10 cellular contexts compared by ENCODE assay signal in the genomic region with DNA sequence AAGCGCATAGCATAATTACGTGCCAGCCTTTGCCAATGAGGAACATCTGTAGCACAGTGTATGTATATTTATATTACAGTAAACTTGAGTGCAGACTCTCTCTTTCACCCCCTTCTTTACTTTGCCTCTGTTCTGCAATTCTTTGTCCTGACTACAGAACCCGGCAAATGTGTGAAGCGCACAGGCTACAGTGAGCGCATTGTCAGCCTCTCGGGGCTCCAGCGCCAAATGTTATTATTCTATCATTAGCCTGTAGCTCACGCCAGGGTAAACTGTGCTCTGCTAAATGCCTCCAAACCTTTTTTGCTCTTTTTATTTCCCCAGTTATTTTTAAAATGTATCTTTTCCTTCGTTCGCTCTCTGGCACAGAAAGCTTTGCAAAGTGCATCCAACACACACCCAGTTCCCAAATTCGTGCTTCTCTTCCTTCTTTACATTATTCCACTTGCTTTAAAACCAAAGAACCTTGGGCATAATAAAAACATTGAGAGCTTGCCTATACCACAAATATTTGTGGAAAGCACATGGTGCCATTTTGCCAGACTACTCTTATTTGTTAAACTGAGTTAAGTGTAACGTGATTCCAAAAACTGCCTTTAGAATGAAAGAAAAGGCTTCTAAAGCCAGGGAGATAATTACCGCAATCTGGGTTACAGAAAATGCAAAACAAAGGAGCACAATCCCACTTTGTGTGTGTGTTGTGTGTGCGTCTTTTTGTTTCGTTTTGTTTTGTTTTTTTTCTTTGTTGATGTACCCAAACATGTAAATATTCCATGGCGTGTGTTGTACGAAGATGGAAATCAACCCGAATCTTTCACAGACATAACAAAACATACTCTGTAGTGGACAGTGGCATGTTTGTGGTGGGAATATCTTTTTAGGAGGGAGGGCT.
A peak's percentile ranks its signal among the peaks of the same experiment; 100 is the strongest.
DNase-seq lines count a peak whose midpoint lies in the region; ATAC-seq and TF ChIP-seq lines count a peak whose summit lies in the region.
"Had no signal": no experiment of that assay in that cellular context is flagged by ENCODE, and none has a peak within 500 bp of the region (broad histone marks: within the 10 kb centered on the region; RNA-seq: fewer than 3 reads in every experiment).

No MANE protein-coding gene starts in this region.

- H3K36me3 ChIP-seq in thoracic aorta = no peaks in the 10 kb centered on the region
- H3K36me3 ChIP-seq: upper lobe of left lung had no signal

- H3K36me3 Mint-ChIP-seq in activated CD4-positive, alpha-beta T cell treated with anti-CD3 and anti-CD28 coated beads, Interleukin-2, amount 10 ng/mL, durations not matched to agents 7 days and 5 days (ENCODE audit: low read depth) = no peaks in the 10 kb centered on the region

- H3K4me1 ChIP-seq in thoracic aorta (ENCODE audit: control insufficient read depth in 1 of 2, low read depth in 2 of 2) = peaks cover 4 to 52% of the 10 kb centered on the region in 2 donors
- H3K4me1 ChIP-seq: body of pancreas had no signal

- H3K27ac Mint-ChIP-seq in activated CD4-positive, alpha-beta T cell treated with anti-CD3 and anti-CD28 coated beads, Interleukin-2, amount 10 ng/mL, durations not matched to agents 7 days and 5 days = no peak overlapping the region

- in situ Hi-C loops in astrocyte of the cerebellum (cut with HindIII; ENCODE audit: low sequenced_read_pairs) = loop anchor here (5.0 to 25.0 kb wide), 3 partner anchors 49 to 919 kb away; no protein-coding TSS in a partner anchor

- no peaks in the 10 kb centered on the region for H3K9me3 Mint-ChIP-seq in activated CD4-positive, alpha-beta T cell treated with anti-CD3 and anti-CD28 coated beads, Interleukin-2, amount 10 ng/mL, durations not matched to agents 7 days and 5 days

- no peaks in the 10 kb centered on the region for H3K4me1 Mint-ChIP-seq in activated CD4-positive, alpha-beta T cell treated with anti-CD3 and anti-CD28 coated beads, Interleukin-2, amount 10 ng/mL, durations not matched to agents 7 days and 5 days

- H3K27me3 ChIP-seq in thoracic aorta (replicated peaks; ENCODE audit: insufficient read depth) = no peaks in the 10 kb centered on the region
- H3K27me3 ChIP-seq: body of pancreas, upper lobe of left lung had no signal

- peak overlapping the region; percentile 23 for H3K4me3 ChIP-seq in astrocyte of the cerebellum (ENCODE audit: low read depth, low read length)
- peak overlapping the region; percentile 63 for H3K4me3 ChIP-seq in thoracic aorta
- H3K4me3 ChIP-seq: body of pancreas had no signal

- CTCF ChIA-PET in activated CD4-positive, alpha-beta T cell treated with anti-CD3 and anti-CD28 coated beads, Interleukin-2, amount 10 ng/mL, durations not matched to agents 7 days and 5 days (lab: Charles Lee) = no interaction called here

- TF ChIP-seq CTCF in astrocyte of the cerebellum (IDR thresholded peaks at IDR 0.05; ENCODE audit: low read depth, low read length, missing control alignments) (no peak), thoracic aorta (IDR thresholded peaks at IDR 0.05) (no peak)

- ATAC-seq in thoracic aorta (ENCODE audit: insufficient number of reproducible peaks, low FRiP score, low read depth) = no peak
- ATAC-seq: body of pancreas had no signal

- DNase-seq in NCI-H1930 (lab: John Stamatoyannopoulos, UW) = peak; percentile 89 to 93
- DNase-seq in astrocyte of the cerebellum (ENCODE audit: low read depth) = no peak
- peak; percentile 66 for DNase-seq in inferior parietal cortex (ENCODE audit: extremely low spot score)
- no peak for DNase-seq in thoracic aorta (ENCODE audit: low spot score)
- DNase-seq in activated CD4-positive, alpha-beta T cell treated with anti-CD3 and anti-CD28 coated beads, Interleukin-2, amount 10 ng/mL, durations not matched to agents 7 days and 5 days = no peak
- no peak for DNase-seq in activated gamma-delta T cell (lab: John Stamatoyannopoulos, UW)
- no peak for DNase-seq in NCI-H2171 treated with DMSO at 0.1 percent for 48 hours (lab: John Stamatoyannopoulos, UW)
- DNase-seq: body of pancreas, T-helper 2 cell, upper lobe of left lung had no signal

- no peaks in the 10 kb centered on the region for H3K9me3 ChIP-seq in thoracic aorta
- H3K9me3 ChIP-seq: body of pancreas, upper lobe of left lung had no signal

- no peak overlapping the region for H3K4me3 Mint-ChIP-seq in activated CD4-positive, alpha-beta T cell treated with anti-CD3 and anti-CD28 coated beads, Interleukin-2, amount 10 ng/mL, durations not matched to agents 7 days and 5 days

- H3K27ac ChIP-seq in thoracic aorta = peak overlapping the region; percentile 35 to 50
- H3K27ac ChIP-seq: body of pancreas, upper lobe of left lung had no signal

- no peaks in the 10 kb centered on the region for H3K27me3 Mint-ChIP-seq in activated CD4-positive, alpha-beta T cell treated with anti-CD3 and anti-CD28 coated beads, Interleukin-2, amount 10 ng/mL, durations not matched to agents 7 days and 5 days

- POLR2A ChIA-PET in activated CD4-positive, alpha-beta T cell treated with anti-CD3 and anti-CD28 coated beads, Interleukin-2, amount 10 ng/mL, durations not matched to agents 7 days and 5 days (lab: Charles Lee) = interaction anchor here (0.6 kb wide), 1 partner anchor 664 kb away, joined by 3 read pairs; no protein-coding TSS in a partner anchor

Comparison
In these comparisons a context has a peak if more than half of its experiments do, and no peak if none do; other contexts are left out.
1. DNase-seq: peak in NCI-H1930 (2 of 2) and inferior parietal cortex (single experiment); none in astrocyte of the cerebellum (single experiment), thoracic aorta (single experiment), activated CD4-positive, alpha-beta T cell treated with anti-CD3 and anti-CD28 coated beads, Interleukin-2, amount 10 ng/mL, durations not matched to agents 7 days and 5 days (single experiment), activated gamma-delta T cell (single experiment) and NCI-H2171 treated with DMSO at 0.1 percent for 48 hours (single experiment).